In the genomic region with DNA sequence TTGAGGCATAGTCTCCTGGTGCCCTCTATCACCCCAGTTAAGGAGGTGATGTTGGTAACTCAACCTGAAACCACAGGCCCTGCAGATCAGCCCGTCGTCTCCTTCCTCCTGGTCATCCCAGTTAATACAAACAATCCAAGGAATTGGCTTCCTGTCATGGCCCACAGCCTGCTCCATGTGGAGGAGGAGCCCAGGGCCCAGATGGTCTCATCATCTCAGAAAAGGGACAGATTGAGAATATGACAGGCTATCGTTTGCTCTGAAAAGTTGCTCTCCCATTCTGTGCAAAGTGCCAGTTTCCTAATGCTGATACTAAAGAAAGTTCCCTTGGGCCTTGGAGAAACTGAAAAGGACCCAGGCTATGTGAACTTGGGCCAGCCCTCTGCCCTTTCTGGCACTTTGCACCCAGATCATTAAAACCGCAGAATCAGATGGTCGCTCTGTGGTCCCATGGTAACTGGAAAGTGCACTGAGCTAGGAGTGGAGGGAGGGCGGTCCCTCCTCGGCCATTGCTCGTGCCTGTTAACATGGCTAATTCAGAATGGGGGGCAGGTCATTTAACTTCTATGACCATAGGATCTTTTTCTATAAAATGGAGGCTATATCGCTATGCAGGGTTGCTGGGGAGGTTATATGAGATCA, we compare ENCODE assay signal across 8 cellular contexts. TPM values are rescaled to one million over a fixed set of nuclear protein-coding genes. Genes with fewer than 3 reads are reported as not detected.
DNase-seq lines count a peak whose midpoint lies in the region; ATAC-seq and TF ChIP-seq lines count a peak whose summit lies in the region.

No MANE protein-coding gene starts in this region.

- H3K27ac Mint-ChIP-seq in T-helper 2 cell treated with Interferon-gamma antibody and Interleukin-4, amounts not matched to agents 5 μg/mL and 100 μg/mL, for 36 hours: peak overlapping the region; percentile 45
- peak overlapping the region; percentile 76 for H3K27ac Mint-ChIP-seq in MCF 10A (ENCODE audit: low read depth, unreplicated experiment)

- CTCF ChIA-PET in MCF 10A (lab: Yijun Ruan, JAX): interaction anchor here (0.6 to 3.9 kb wide), 8 partner anchors 10 to 248 kb away, joined by 3 to 15 read pairs (median 4); no protein-coding TSS in a partner anchor

- H3K79me2 ChIP-seq in Karpas-422 (ENCODE audit: low read length): no peaks in the 10 kb centered on the region

- no peaks in the 10 kb centered on the region for H4K20me1 ChIP-seq in Karpas-422 (ENCODE audit: insufficient read depth, low read depth, low read length)

- ATAC-seq in right lobe of liver: no peak

- no peak overlapping the region for H3K4me3 ChIP-seq in right lobe of liver
- H3K4me3 ChIP-seq in tibial nerve: peak overlapping the region in 1 of 4 donors; percentile 47
- no peak overlapping the region for H3K4me3 ChIP-seq in Karpas-422 (ENCODE audit: low read length)

- H3K36me3 ChIP-seq in right lobe of liver: no peaks in the 10 kb centered on the region
- H3K36me3 ChIP-seq in tibial nerve: no peaks in the 10 kb centered on the region
- H3K36me3 ChIP-seq in Karpas-422 (ENCODE audit: insufficient read depth, low read length): no peaks in the 10 kb centered on the region

- no peak for TF ChIP-seq EP300 in tibial nerve (IDR thresholded peaks at IDR 0.05)

- TF ChIP-seq CTCF in MCF 10A (IDR thresholded peaks at IDR 0.05; ENCODE audit: unreplicated experiment): no peak
- no peak for TF ChIP-seq CTCF in right lobe of liver (IDR thresholded peaks at IDR 0.05)
- TF ChIP-seq CTCF in tibial nerve (IDR thresholded peaks at IDR 0.05): no peak

- TSS peak; percentile 41 for BruUV-seq in MCF 10A (replicated peaks; lab: Mats Ljungman, UMichigan)

- H3K4me3 Mint-ChIP-seq in T-helper 2 cell treated with Interferon-gamma antibody and Interleukin-4, amounts not matched to agents 5 μg/mL and 100 μg/mL, for 36 hours: no peak overlapping the region
- H3K4me3 Mint-ChIP-seq in MCF 10A (ENCODE audit: unreplicated experiment): peak overlapping the region; percentile 78

- peaks cover 0 to 58% (median 18%) of the 10 kb centered on the region in 4 donors for H3K4me1 ChIP-seq in right lobe of liver
- H3K4me1 ChIP-seq in tibial nerve: peaks cover 0 to 88% (median 67%) of the 10 kb centered on the region in 4 donors
- H3K4me1 ChIP-seq in Karpas-422 (ENCODE audit: low read length): no peaks in the 10 kb centered on the region

- H3K9me2 ChIP-seq in Karpas-422 (replicated peaks; ENCODE audit: insufficient read depth, low read length): no peaks in the 10 kb centered on the region

- no peak for DNase-seq in T-helper 2 cell treated with Interferon-gamma antibody and Interleukin-4, amounts not matched to agents 5 μg/mL and 100 μg/mL, for 36 hours (ENCODE audit: low spot score)
- no peak for DNase-seq in T-helper 2 cell
- no peak for DNase-seq in MCF 10A (ENCODE audit: unreplicated experiment)
- DNase-seq in right lobe of liver: no peak
- peak; percentile 36 to 53 for DNase-seq in tibial nerve (ENCODE audit: low spot score in 2 of 2)
- DNase-seq in Karpas-422: no peak
- DNase-seq in central memory CD4-positive, alpha-beta T cell: no peak
- no peak for DNase-seq in GDM1 (lab: John Stamatoyannopoulos, UW)

- intact Hi-C loops in MCF 10A (cut with micrococcal nuclease): loop anchor here (10.0 kb wide), 1 partner anchor 254 kb away; the partner anchor contains the start of genes CCDC107, RMRP and SIT1
- intact Hi-C loops in right lobe of liver (cut with DNase I): loop anchor here in 1 of 2 donors (5.0 kb wide), 1 partner anchor 34 kb away; no protein-coding TSS in a partner anchor

- no peaks in the 10 kb centered on the region for H3K36me3 Mint-ChIP-seq in T-helper 2 cell treated with Interferon-gamma antibody and Interleukin-4, amounts not matched to agents 5 μg/mL and 100 μg/mL, for 36 hours (ENCODE audit: low read depth)
- no peaks in the 10 kb centered on the region for H3K36me3 Mint-ChIP-seq in MCF 10A (ENCODE audit: insufficient read depth, unreplicated experiment)

- H3K27me3 Mint-ChIP-seq in T-helper 2 cell treated with Interferon-gamma antibody and Interleukin-4, amounts not matched to agents 5 μg/mL and 100 μg/mL, for 36 hours (ENCODE audit: low read depth): no peaks in the 10 kb centered on the region
- no peaks in the 10 kb centered on the region for H3K27me3 Mint-ChIP-seq in MCF 10A (ENCODE audit: insufficient read depth, unreplicated experiment)

- peaks cover 37% of the 10 kb centered on the region for H3K4me1 Mint-ChIP-seq in T-helper 2 cell treated with Interferon-gamma antibody and Interleukin-4, amounts not matched to agents 5 μg/mL and 100 μg/mL, for 36 hours (ENCODE audit: low read depth)
- H3K4me1 Mint-ChIP-seq in MCF 10A (ENCODE audit: insufficient read depth, unreplicated experiment): peaks cover 46% of the 10 kb centered on the region

- H3K27me3 ChIP-seq in right lobe of liver (no peaks in the 10 kb centered on the region), tibial nerve (no peaks in the 10 kb centered on the region), Karpas-422 (ENCODE audit: low read length) (no peaks in the 10 kb centered on the region)

- WGBS in right lobe of liver (ENCODE audit: insufficient coverage, low coverage, low lambda C conversion rate, missing lambda C conversion rate): 75% methylated on average over 7 of the region's 9 CpGs
- 51 to 56% methylated on average over 9 of the region's 9 CpGs for WGBS in tibial nerve, 2 donors

- no peak overlapping the region for H2AFZ ChIP-seq in Karpas-422 (ENCODE audit: low read length)

- no peaks in the 10 kb centered on the region for H3K9me3 Mint-ChIP-seq in T-helper 2 cell treated with Interferon-gamma antibody and Interleukin-4, amounts not matched to agents 5 μg/mL and 100 μg/mL, for 36 hours
- H3K9me3 Mint-ChIP-seq in MCF 10A (ENCODE audit: unreplicated experiment): no peaks in the 10 kb centered on the region

- POLR2A ChIA-PET in MCF 10A (lab: Yijun Ruan, JAX): interaction anchor here (1.5 to 4.8 kb wide), 8 partner anchors 12 to 161 kb away, joined by 3 to 55 read pairs (median 16); partner anchors contain the start of genes GBA2 and RGP1

- H3K9me3 ChIP-seq in right lobe of liver (no peaks in the 10 kb centered on the region), tibial nerve (no peaks in the 10 kb centered on the region), Karpas-422 (ENCODE audit: low read length) (no peaks in the 10 kb centered on the region)

- peak overlapping the region; percentile 53 to 69 (median 62) for H3K27ac ChIP-seq in right lobe of liver
- H3K27ac ChIP-seq in tibial nerve: peak overlapping the region; percentile 92 to 97 (median 94)
- no peak overlapping the region for H3K27ac ChIP-seq in Karpas-422 (ENCODE audit: low read length)

- H3K9ac ChIP-seq in Karpas-422 (ENCODE audit: low read length): no peak overlapping the region

- H3K4me2 ChIP-seq in Karpas-422 (ENCODE audit: low read depth, low read length, poor library complexity, severe bottlenecking): no peak overlapping the region

- no peak for TF ChIP-seq POLR2A in right lobe of liver (IDR thresholded peaks at IDR 0.05)
- no peak for TF ChIP-seq POLR2A in tibial nerve (IDR thresholded peaks at IDR 0.05)

RNA-seq across cellular contexts. Expression of gene SPAAR, which starts 0.7 kb away (rescaled TPM):
- total RNA-seq in MCF 10A (2022): 0.27 and 0.72 TPM in 2 replicates
- total RNA-seq in right lobe of liver: 1 to 10 TPM in 1 of 6 experiments, under 1 TPM in 5; 0.37 to 1.4 (median 0.84) TPM
- total RNA-seq in tibial nerve: 10 to 100 TPM in 1 of 4 donors, 1 to 10 TPM in 3; 5.1 to 12.2 (median 7.7) TPM
- not detected in 2 replicates for total RNA-seq in Karpas-422 (2014; rRNA removed; shearing (Covaris generic); ENCODE audit: low replicate concordance)

RNA-seq across cellular contexts. Expression of gene HRCT1, which starts 2.6 kb away (rescaled TPM):
- total RNA-seq in MCF 10A (2022) (4.4 and 6.0 TPM in 2 replicates), right lobe of liver (1 to 10 TPM in 3 of 6 experiments, under 1 TPM in 3; 0.40 to 1.4 (median 0.98) TPM), tibial nerve (10 to 100 TPM in 3 of 4 donors, 1 to 10 TPM in 1; 7.2 to 15.5 (median 12.0) TPM)
- total RNA-seq in Karpas-422 (2014; rRNA removed; shearing (Covaris generic); ENCODE audit: low replicate concordance): not detected in 2 replicates

RNA-seq across cellular contexts. Expression of gene OR13J1, which starts 38.4 kb away (rescaled TPM):
- total RNA-seq in MCF 10A (2022): not detected in 2 replicates
- not detected for total RNA-seq in right lobe of liver
- total RNA-seq in tibial nerve: not detected
- not detected in 2 replicates for total RNA-seq in Karpas-422 (2014; rRNA removed; shearing (Covaris generic); ENCODE audit: low replicate concordance)

RNA-seq across cellular contexts. Expression of gene OR2S2, which starts 49.3 kb away (rescaled TPM):
- total RNA-seq in MCF 10A (2022): not detected in 2 replicates
- total RNA-seq in right lobe of liver: not detected
- total RNA-seq in tibial nerve: not detected
- total RNA-seq in Karpas-422 (2014; rRNA removed; shearing (Covaris generic); ENCODE audit: low replicate concordance): not detected in 2 replicates

Comparison
In these comparisons a context has a peak if more than half of its experiments do, and no peak if none do; other contexts are left out.
1. DNase-seq: peak in tibial nerve (2 of 2); none in T-helper 2 cell treated with Interferon-gamma antibody and Interleukin-4, amounts not matched to agents 5 μg/mL and 100 μg/mL, for 36 hours (single experiment), T-helper 2 cell (0 of 5), MCF 10A (single experiment), right lobe of liver (0 of 3), Karpas-422 (single experiment), central memory CD4-positive, alpha-beta T cell (single experiment) and GDM1 (single experiment).